In the genomic region with DNA sequence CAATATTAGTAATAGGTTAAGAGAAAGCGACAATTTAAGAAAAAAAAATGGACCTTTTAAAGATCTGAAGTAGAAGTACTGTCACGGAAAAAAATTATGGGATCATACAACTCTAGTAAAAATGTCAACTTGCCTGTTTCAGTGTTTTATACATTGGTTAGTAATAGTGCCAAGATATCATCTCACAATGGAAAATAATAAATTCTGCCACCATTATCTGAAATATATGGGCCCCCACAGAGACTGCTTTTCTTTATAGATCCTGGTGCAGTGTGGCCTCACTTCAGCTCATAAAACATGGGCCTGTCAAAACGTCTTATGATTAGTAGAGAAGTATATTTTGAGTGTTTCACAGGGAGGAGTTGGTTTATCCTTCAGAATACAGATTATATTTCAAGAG, we compare ENCODE assay signal across 7 cellular contexts.
"Had no signal": no experiment of that assay in that cellular context is flagged by ENCODE, and none has a peak within 500 bp of the region (broad histone marks: within the 10 kb centered on the region; RNA-seq: fewer than 3 reads in every experiment).

No MANE protein-coding gene starts in this region.

- H3K27ac ChIP-seq: HL-60, KMS-11 had no signal

- H3K4me2 ChIP-seq: KMS-11 had no signal

- H3K9ac ChIP-seq: KMS-11 had no signal

- DNase-seq: IMR-90, KBM-7, KG1 had no signal

- H3K4me3 ChIP-seq: K562 had no signal

- FAIRE-seq: HepG2, K562 had no signal
